ENCODE assay signal across 8 cellular contexts in genomic region chr6:99393366-99393697, GRCh38. TPM values are rescaled to one million over a fixed set of nuclear protein-coding genes. Genes with fewer than 3 reads are reported as not detected.
DNase-seq lines count a peak whose midpoint lies in the region; ATAC-seq and TF ChIP-seq lines count a peak whose summit lies in the region.

No MANE protein-coding gene starts in this region.

- 15 to 20% methylated on average over 2 of the region's 2 CpGs for WGBS in lower leg skin, 2 donors
- 23% methylated on average over 2 of the region's 2 CpGs for WGBS in urinary bladder

- H3K27ac ChIP-seq in AG04450 (ENCODE audit: low read depth, low read length) = peak overlapping the region; percentile 82
- H3K27ac ChIP-seq in urinary bladder (ENCODE audit: low read depth) = no peak overlapping the region

- no peak for DNase-seq in AG04450 (ENCODE audit: low read depth, low spot score)
- DNase-seq in astrocyte of the spinal cord (ENCODE audit: low read depth, low spot score) = no peak
- no peak for DNase-seq in lower leg skin (ENCODE audit: low spot score in 2 of 2)
- DNase-seq in D341Med (ENCODE audit: low spot score) = no peak
- no peak for DNase-seq in GM13976 (ENCODE audit: low spot score)

- no peaks in the 10 kb centered on the region for H3K27me3 ChIP-seq in AG04450 (ENCODE audit: control insufficient read depth, insufficient read depth, low read length)

- CTCF ChIA-PET in AG04450 (lab: Charles Lee) = interaction anchor here (0.7 to 2.0 kb wide), 8 partner anchors 8 to 63 kb away, joined by 3 to 30 read pairs (median 6); no protein-coding TSS in a partner anchor

- ATAC-seq in GM19328 (IDR thresholded peaks at IDR 0.05; ENCODE audit: unreplicated experiment) = peak; percentile 27
- ATAC-seq in HG03432 (IDR thresholded peaks at IDR 0.05; ENCODE audit: unreplicated experiment) = peak; percentile 27

- no peak for TF ChIP-seq CTCF in AG04450 (IDR thresholded peaks at IDR 0.05; ENCODE audit: low read depth, low read length)
- no peak for TF ChIP-seq CTCF in astrocyte of the spinal cord (IDR thresholded peaks at IDR 0.05; ENCODE audit: low read depth, low read length)
- no peak for TF ChIP-seq CTCF in lower leg skin (IDR thresholded peaks at IDR 0.05)
- no peak for TF ChIP-seq CTCF in GM13976 (IDR thresholded peaks at IDR 0.05; ENCODE audit: borderline replicate concordance, control extremely low read depth, extremely low read depth, insufficient read depth, missing control alignments)

- peaks cover 3% of the 10 kb centered on the region for H3K36me3 ChIP-seq in urinary bladder (ENCODE audit: insufficient read depth)

- no peaks in the 10 kb centered on the region for H3K4me1 ChIP-seq in urinary bladder (ENCODE audit: insufficient read depth)

- no peak for TF ChIP-seq POLR2A in lower leg skin (IDR thresholded peaks at IDR 0.05)

- POLR2A ChIA-PET in AG04450 (lab: Yijun Ruan, JAX) = interaction anchor here (0.6 to 1.6 kb wide), 18 partner anchors 8 to 562 kb away, joined by 3 to 28 read pairs (median 4); partner anchors contain the start of genes CCNC, FAXC and PNISR

- intact Hi-C loops in lower leg skin (cut with DNase I; ENCODE audit: low total_unique reads) = no loop called here

- H3K9me3 ChIP-seq in AG04450 (ENCODE audit: control insufficient read depth, insufficient read depth, low read length) = no peaks in the 10 kb centered on the region

- in situ Hi-C loops in astrocyte of the spinal cord (cut with HindIII; ENCODE audit: low sequenced_read_pairs) = no loop called here
- in situ Hi-C loops in GM13976 (cut with MboI; ENCODE audit: low sequenced_read_pairs, unreplicated experiment) = no loop called here

- H3K4me3 ChIP-seq in AG04450 (ENCODE audit: low read depth, low read length) = peak overlapping the region; percentile 85
- H3K4me3 ChIP-seq in astrocyte of the spinal cord (ENCODE audit: low read depth, low read length) = peak overlapping the region; percentile 87
- H3K4me3 ChIP-seq in lower leg skin (ENCODE audit: low read depth, poor library complexity, severe bottlenecking) = peak overlapping the region; percentile 48
- H3K4me3 ChIP-seq in urinary bladder (ENCODE audit: low read depth, low read length) = peak overlapping the region; percentile 60

RNA-seq across cellular contexts. Expression of gene COQ3, which starts 0.7 kb away (rescaled TPM):
- polyA plus RNA-seq in AG04450 (2011; rRNA removed) = 8.5 and 11.0 TPM in 2 replicates
- polyA minus RNA-seq in AG04450 (2011; rRNA and poly(A)+ RNA removed) = 1.6 and 4.0 TPM in 2 replicates
- total RNA-seq in lower leg skin = 1 to 10 TPM; 1.5 to 4.5 (median 3.2) TPM
- total RNA-seq in urinary bladder = 4.8 TPM
- 10.8 TPM for polyA plus RNA-seq in urinary bladder

RNA-seq across cellular contexts. Expression of gene PNISR, which starts 31.8 kb away (rescaled TPM):
- polyA plus RNA-seq in AG04450 (2011; rRNA removed) (53.6 TPM in 2 replicates), urinary bladder (63.5 TPM)
- polyA minus RNA-seq in AG04450 (2011; rRNA and poly(A)+ RNA removed) = 38.3 and 51.5 TPM in 2 replicates
- total RNA-seq in lower leg skin (100 to 1,000 TPM in 1 of 4 donors, 10 to 100 TPM in 3; 52.3 to 101 (median 56.5) TPM), urinary bladder (268 TPM)

RNA-seq across cellular contexts. Expression of gene FAXC, which starts 43.9 kb away (rescaled TPM):
- polyA plus RNA-seq in AG04450 (2011; rRNA removed) = 7.0 and 8.4 TPM in 2 replicates
- polyA minus RNA-seq in AG04450 (2011; rRNA and poly(A)+ RNA removed) = 3.9 and 4.6 TPM in 2 replicates
- total RNA-seq in lower leg skin = 1 to 10 TPM in 2 of 4 donors, under 1 TPM in 2; 0.04 to 3.6 (median 1.3) TPM
- total RNA-seq in urinary bladder = 19.4 TPM
- 28.0 TPM for polyA plus RNA-seq in urinary bladder
